ENCODE assay signal across 34 cellular contexts in genomic region chr2:44444881-44445280, GRCh38.
"Had no signal": no experiment of that assay in that cellular context is flagged by ENCODE, and none has a peak within 500 bp of the region (broad histone marks: within the 10 kb centered on the region; RNA-seq: fewer than 3 reads in every experiment).

No MANE protein-coding gene starts in this region.

- H3K4me3 ChIP-seq: adrenal gland, ascending aorta, body of pancreas, breast epithelium, cardiac muscle cell had no signal

- H3K27me3 ChIP-seq: adrenal gland, ascending aorta, body of pancreas, brain microvascular endothelial cell, breast epithelium, cardiac muscle cell had no signal

- H3K36me3 ChIP-seq: adrenal gland, ascending aorta, brain microvascular endothelial cell, breast epithelium, cardiac muscle cell had no signal

- ATAC-seq: activated naive CD4-positive, alpha-beta T cell treated with anti-CD3 and anti-CD28 coated beads, Interleukin-2, amount 50 U/mL, for 72 hours; activated naive CD8-positive, alpha-beta T cell treated with anti-CD3 and anti-CD28 coated beads, Interleukin-2, amount 50 U/mL, for 24 hours; activated T-cell treated with anti-CD3 and anti-CD28 coated beads, Interleukin-2, amount 50 U/mL, for 4 hours; activated T-cell treated with anti-CD3 and anti-CD28 coated beads, Interleukin-2, amount 50 U/mL, for 72 hours; activated T-helper 17 cell treated with anti-CD3 and anti-CD28 coated beads, Interleukin-2, amount 50 U/mL, for 72 hours; body of pancreas had no signal

- FAIRE-seq: astrocyte, bronchial epithelial cell had no signal

- H3K4me1 ChIP-seq: adrenal gland, ascending aorta, breast epithelium had no signal

- H3K9me3 ChIP-seq: adrenal gland, ascending aorta, body of pancreas, breast epithelium had no signal

- DNase-seq: activated effector memory CD4-positive, alpha-beta T cell treated with anti-CD3 and anti-CD28 coated beads, Interleukin-2, amount 50 U/mL, for 16 hours; activated effector memory CD4-positive, alpha-beta T cell treated with Interleukin-2 at 50 U/mL for 16 hours; activated gamma-delta T cell; activated gamma-delta T cell treated with Interleukin-2 at 50 U/mL for 16 hours; activated naive CD4-positive, alpha-beta T cell; activated naive CD4-positive, alpha-beta T cell treated with anti-CD3 and anti-CD28 coated beads for 36 hours; activated naive CD4-positive, alpha-beta T cell treated with anti-CD3 and anti-CD28 coated beads, Interleukin-2, amount 10 ng/mL, durations not matched to agents 7 days and 5 days; activated naive CD4-positive, alpha-beta T cell treated with anti-CD3 and anti-CD28 coated beads, Interleukin-2, amount 50 U/mL, for 16 hours; activated naive CD4-positive, alpha-beta T cell treated with Interleukin-2 at 50 U/mL for 16 hours; activated naive CD8-positive, alpha-beta T cell treated with anti-CD3 and anti-CD28 coated beads for 36 hours; activated naive CD8-positive, alpha-beta T cell treated with anti-CD3 and anti-CD28 coated beads, Interleukin-2, amount 10 ng/mL, durations not matched to agents 7 days and 5 days; activated naive CD8-positive, alpha-beta T cell treated with anti-CD3 and anti-CD28 coated beads, Interleukin-2, amount 50 U/mL, for 24 hours; activated T-cell treated with anti-CD3 and anti-CD28 coated beads, Interleukin-2, amount 50 U/mL, for 1 hour; activated T-cell treated with anti-CD3 and anti-CD28 coated beads, Interleukin-2, amount 50 U/mL, for 24 hours; activated T-cell treated with anti-CD3 and anti-CD28 coated beads, Interleukin-2, amount 50 U/mL, for 4 hours; activated T-cell treated with anti-CD3 and anti-CD28 coated beads, Interleukin-2, amount 50 U/mL, for 48 hours; activated T-cell treated with anti-CD3 and anti-CD28 coated beads, Interleukin-2, amount 50 U/mL, for 72 hours; adrenal gland; amniotic stem cell; amygdala; anterior cingulate cortex; aorta; body of pancreas; brain microvascular endothelial cell; caudate nucleus; central memory CD4-positive, alpha-beta T cell; cerebellar nuclear complex had no signal

- H3K27ac ChIP-seq: adrenal gland, ascending aorta, body of pancreas, brain microvascular endothelial cell, breast epithelium, cardiac muscle cell had no signal
